24 cellular contexts compared by ENCODE assay signal in genomic region chr11:17691550-17691949, GRCh38. TPM values are rescaled to one million over a fixed set of nuclear protein-coding genes. Genes with fewer than 3 reads are reported as not detected.
A peak's percentile ranks its signal among the peaks of the same experiment; 100 is the strongest.
DNase-seq lines count a peak whose midpoint lies in the region; ATAC-seq and TF ChIP-seq lines count a peak whose summit lies in the region.
"Had no signal": no experiment of that assay in that cellular context is flagged by ENCODE, and none has a peak within 500 bp of the region (broad histone marks: within the 10 kb centered on the region; RNA-seq: fewer than 3 reads in every experiment).

No MANE protein-coding gene starts in this region.

- no peaks in the 10 kb centered on the region for H3K9me3 ChIP-seq in psoas muscle
- no peaks in the 10 kb centered on the region for H3K9me3 ChIP-seq in sigmoid colon
- H3K9me3 ChIP-seq: A549, BE2C, HAP-1 had no signal

- no peak for TF ChIP-seq EP300 in sigmoid colon (IDR thresholded peaks at IDR 0.05)

- CTCF ChIA-PET in activated naive CD4-positive, alpha-beta T cell treated with anti-CD3 and anti-CD28 coated beads, Interleukin-2, amount 10 ng/mL, durations not matched to agents 7 days and 5 days (lab: Charles Lee), result no interaction called here

- H3K36me3 Mint-ChIP-seq in activated naive CD4-positive, alpha-beta T cell treated with anti-CD3 and anti-CD28 coated beads, Interleukin-2, amount 10 ng/mL, durations not matched to agents 7 days and 5 days, result no peaks in the 10 kb centered on the region
- H3K36me3 Mint-ChIP-seq: CD8-positive, alpha-beta memory T cell had no signal

- WGBS in psoas muscle, 3 donors, result 58 to 81% (median 69%) methylated on average over 2 of the region's 2 CpGs
- 49 to 64% methylated on average over 2 of the region's 2 CpGs for WGBS in sigmoid colon, 2 donors

- peaks cover 67% of the 10 kb centered on the region for H3K4me1 ChIP-seq in psoas muscle
- H3K4me1 ChIP-seq in sigmoid colon, result no peaks in the 10 kb centered on the region
- H3K4me1 ChIP-seq: A549, BE2C, HAP-1 had no signal

- DNase-seq in NCI-H82 (lab: John Stamatoyannopoulos, UW) (peak; percentile 69), islet precursor cell (peak; percentile 7), psoas muscle (no peak), NOMO-1 (lab: John Stamatoyannopoulos, UW; ENCODE audit: unreplicated experiment in 2 of 2) (no peak), sigmoid colon (no peak)
- no peak for DNase-seq in activated naive CD4-positive, alpha-beta T cell treated with anti-CD3 and anti-CD28 coated beads, Interleukin-2, amount 10 ng/mL, durations not matched to agents 7 days and 5 days
- DNase-seq: 8988T; ACHN; AML-193; BE2C; CD4-positive, alpha-beta T cell; CD8-positive, alpha-beta memory T cell; DMS 273 treated with DMSO at 0.1 percent for 48 hours; DMS79 treated with DMSO at 0.1 percent for 48 hours; GF-D8; GOT3; HFFc6 had no signal

- no peak overlapping the region for H3K4me3 ChIP-seq in psoas muscle
- no peak overlapping the region for H3K4me3 ChIP-seq in sigmoid colon
- H3K4me3 ChIP-seq: A549; BLaER1 treated with 17β-estradiol and CSF1 and Interleukin-3, amounts not matched to agents 10 nM and 100 nM; HAP-1 had no signal

- no peaks in the 10 kb centered on the region for H3K4me1 Mint-ChIP-seq in activated naive CD4-positive, alpha-beta T cell treated with anti-CD3 and anti-CD28 coated beads, Interleukin-2, amount 10 ng/mL, durations not matched to agents 7 days and 5 days
- H3K4me1 Mint-ChIP-seq: CD14-positive monocyte had no signal

- H3K27me3 Mint-ChIP-seq in activated naive CD4-positive, alpha-beta T cell treated with anti-CD3 and anti-CD28 coated beads, Interleukin-2, amount 10 ng/mL, durations not matched to agents 7 days and 5 days, result peaks cover 42% of the 10 kb centered on the region

- ATAC-seq in psoas muscle, result no peak
- ATAC-seq in GM21526 (IDR thresholded peaks at IDR 0.05; ENCODE audit: low FRiP score, unreplicated experiment), result no peak
- ATAC-seq: A549 had no signal

- H3K36me3 ChIP-seq in psoas muscle (ENCODE audit: insufficient read depth in 1 of 2, low read depth in 1 of 2) (no peaks in the 10 kb centered on the region), sigmoid colon (no peaks in the 10 kb centered on the region)
- H3K36me3 ChIP-seq: BE2C; BLaER1 treated with 17β-estradiol and CSF1 and Interleukin-3, amounts not matched to agents 10 nM and 100 nM; HAP-1 had no signal

- no peaks in the 10 kb centered on the region for H3K9me3 Mint-ChIP-seq in activated naive CD4-positive, alpha-beta T cell treated with anti-CD3 and anti-CD28 coated beads, Interleukin-2, amount 10 ng/mL, durations not matched to agents 7 days and 5 days
- H3K9me3 Mint-ChIP-seq: CD4-positive, alpha-beta T cell; CD8-positive, alpha-beta memory T cell; HFFc6 had no signal

- no peaks in the 10 kb centered on the region for H3K27me3 ChIP-seq in psoas muscle (ENCODE audit: insufficient read depth in 3 of 3, low read length in 2 of 3)
- H3K27me3 ChIP-seq in sigmoid colon, result peaks cover 2 to 30% (median 11%) of the 10 kb centered on the region in 3 donors
- H3K27me3 ChIP-seq: BLaER1 treated with 17β-estradiol and CSF1 and Interleukin-3, amounts not matched to agents 10 nM and 100 nM had no signal

- no peak overlapping the region for H3K4me3 Mint-ChIP-seq in activated naive CD4-positive, alpha-beta T cell treated with anti-CD3 and anti-CD28 coated beads, Interleukin-2, amount 10 ng/mL, durations not matched to agents 7 days and 5 days
- H3K4me3 Mint-ChIP-seq: CD14-positive monocyte; CD4-positive, alpha-beta T cell; CD8-positive, alpha-beta memory T cell; HFFc6 had no signal

- no peak for TF ChIP-seq POLR2A in sigmoid colon (IDR thresholded peaks at IDR 0.05)

- H3K27ac ChIP-seq in psoas muscle (peak overlapping the region; percentile 65), sigmoid colon (no peak overlapping the region)
- H3K27ac ChIP-seq: A549; BLaER1 treated with 17β-estradiol and CSF1 and Interleukin-3, amounts not matched to agents 10 nM and 100 nM had no signal

- no peak for TF ChIP-seq CTCF in psoas muscle (IDR thresholded peaks at IDR 0.05)
- TF ChIP-seq CTCF in sigmoid colon (IDR thresholded peaks at IDR 0.05), result no peak

- H3K27ac Mint-ChIP-seq in activated naive CD4-positive, alpha-beta T cell treated with anti-CD3 and anti-CD28 coated beads, Interleukin-2, amount 10 ng/mL, durations not matched to agents 7 days and 5 days, result no peak overlapping the region
- H3K27ac Mint-ChIP-seq: CD14-positive monocyte; CD4-positive, alpha-beta T cell; CD8-positive, alpha-beta memory T cell; HFFc6 had no signal

- intact Hi-C loops in psoas muscle (cut with DNase I) (no loop called here), sigmoid colon (cut with DNase I) (no loop called here)

RNA-seq across cellular contexts. Expression of gene MYOD1, which starts 27.8 kb away (rescaled TPM):
- total RNA-seq in psoas muscle (10 to 100 TPM; 45.6 to 95.7 (median 60.4) TPM), sigmoid colon (not detected)
- polyA plus RNA-seq in psoas muscle (10 to 100 TPM in 1 of 3 donors, 1 to 10 TPM in 2; 5.0 to 63.6 (median 6.8) TPM), sigmoid colon (not detected)
- total RNA-seq: CD4-positive, alpha-beta T cell; CD8-positive, alpha-beta memory T cell; Daoy; G401; HFFc6 had no signal
- polyA plus RNA-seq: A549; CD14-positive monocyte; CD8-positive, alpha-beta memory T cell had no signal

RNA-seq across cellular contexts. Expression of gene KCNC1, which starts 43.0 kb away (rescaled TPM):
- 1 to 10 TPM in 1 of 4 donors, under 1 TPM in 3; 0.05 to 1.1 (median 0.47) TPM for total RNA-seq in psoas muscle
- polyA plus RNA-seq in psoas muscle, result under 1 TPM; 0.01 to 0.13 (median 0.05) TPM
- total RNA-seq in sigmoid colon, result 1 to 10 TPM in 1 of 4 donors, under 1 TPM in 2, not detected in 1; 0.36 to 1.9 (median 0.54) TPM
- under 1 TPM in 1 of 3 donors, not detected in 2; 0.42 TPM for polyA plus RNA-seq in sigmoid colon
- total RNA-seq: CD4-positive, alpha-beta T cell; CD8-positive, alpha-beta memory T cell; HFFc6 had no signal
- polyA plus RNA-seq: CD14-positive monocyte; CD8-positive, alpha-beta memory T cell had no signal

Comparison
In these comparisons a context has a peak if more than half of its experiments do, and no peak if none do; other contexts are left out.
1. DNase-seq: peak in NCI-H82 (single experiment) and islet precursor cell (single experiment); none in psoas muscle (0 of 2), NOMO-1 (0 of 2), activated naive CD4-positive, alpha-beta T cell treated with anti-CD3 and anti-CD28 coated beads, Interleukin-2, amount 10 ng/mL, durations not matched to agents 7 days and 5 days (single experiment) and sigmoid colon (single experiment).
2. RNA of gene MYOD1, which starts 27.8 kb away (total RNA-seq): 45.6 to 95.7 TPM in psoas muscle; not detected in sigmoid colon; every median in the first group is over 10 times any median in the second.